Comparison of ENCODE assay signal across 24 cellular contexts in the genomic region with DNA sequence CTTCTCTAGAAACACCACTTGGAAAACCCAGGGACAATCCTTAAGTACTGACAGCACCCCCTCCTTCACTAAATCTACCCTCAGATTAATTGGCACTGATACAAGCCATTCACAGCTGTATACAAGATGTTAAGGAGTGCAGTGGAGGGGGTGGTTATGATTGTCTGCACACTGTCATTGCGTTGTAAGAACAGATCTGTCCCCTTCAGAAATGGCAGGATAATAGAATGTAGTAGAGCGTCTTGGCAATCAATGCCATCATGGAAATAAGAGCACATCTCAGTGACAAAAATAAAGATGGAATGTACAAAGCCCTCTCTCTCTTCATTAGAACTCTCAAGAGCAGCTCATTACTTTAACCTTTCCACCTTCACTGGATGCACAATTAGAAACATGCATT.
"Had no signal": no experiment of that assay in that cellular context is flagged by ENCODE, and none has a peak within 500 bp of the region (broad histone marks: within the 10 kb centered on the region; RNA-seq: fewer than 3 reads in every experiment).

No MANE protein-coding gene starts in this region.

- H3K4me1 ChIP-seq: colonic mucosa, esophagus muscularis mucosa, esophagus squamous epithelium, foreskin keratinocyte, gastrocnemius medialis, gastroesophageal sphincter, heart left ventricle, heart right ventricle had no signal

- DNase-seq: colonic mucosa; cortex of kidney; dermis blood vessel endothelial cell; dorsolateral prefrontal cortex; effector CD4-positive, alpha-beta T cell; effector CD8-positive, alpha-beta T cell; effector memory CD4-positive, alpha-beta T cell; effector memory CD8-positive, alpha-beta T cell; endodermal cell; erythroblast; esophagus squamous epithelium; foreskin fibroblast; foreskin keratinocyte; foreskin melanocyte; gastrocnemius medialis; glutamatergic neuron; head of caudate nucleus; heart left ventricle; heart right ventricle had no signal

- H3K36me3 ChIP-seq: colonic mucosa, esophagus muscularis mucosa, esophagus squamous epithelium, gastrocnemius medialis, gastroesophageal sphincter, heart left ventricle, heart right ventricle had no signal

- H3K27ac ChIP-seq: colonic mucosa, coronary artery, dorsolateral prefrontal cortex, epithelial cell of prostate, esophagus muscularis mucosa, esophagus squamous epithelium, foreskin keratinocyte, gastrocnemius medialis, gastroesophageal sphincter, heart left ventricle, heart right ventricle had no signal

- H3K4me3 ChIP-seq: colonic mucosa, coronary artery, dorsolateral prefrontal cortex, esophagus muscularis mucosa, esophagus squamous epithelium, gastrocnemius medialis, gastroesophageal sphincter, heart left ventricle, heart right ventricle had no signal

- H3K9me3 ChIP-seq: colonic mucosa, esophagus muscularis mucosa, esophagus squamous epithelium, gastrocnemius medialis, gastroesophageal sphincter had no signal

- H3K27me3 ChIP-seq: colonic mucosa, dorsolateral prefrontal cortex, esophagus muscularis mucosa, esophagus squamous epithelium, foreskin keratinocyte, gastrocnemius medialis, gastroesophageal sphincter, heart left ventricle, heart right ventricle had no signal

- ATAC-seq: effector memory CD8-positive, alpha-beta T cell; esophagus mucosa; foreskin keratinocyte; gastrocnemius medialis; gastroesophageal sphincter; heart left ventricle; heart right ventricle had no signal
